In genomic region chr6:130754786-130755367, GRCh38 we compare ENCODE assay signal across 23 cellular contexts.
DNase-seq lines count a peak whose midpoint lies in the region; ATAC-seq, FAIRE-seq and TF ChIP-seq lines count a peak whose summit lies in the region.
"Had no signal": no experiment of that assay in that cellular context is flagged by ENCODE, and none has a peak within 500 bp of the region (broad histone marks: within the 10 kb centered on the region; RNA-seq: fewer than 3 reads in every experiment).

No MANE protein-coding gene starts in this region.

- TF ChIP-seq POLR2A in esophagus muscularis mucosa (IDR thresholded peaks at IDR 0.05; ENCODE audit: low read depth) (no peak), GM12892 (IDR thresholded peaks at IDR 0.05; ENCODE audit: low read depth, low read length) (no peak)

- H3K36me3 ChIP-seq in esophagus muscularis mucosa = no peaks in the 10 kb centered on the region

- FAIRE-seq in GM12892 (lab: Jason Lieb, UNC) = no peak
- FAIRE-seq: GM12878, H54, HTR-8/SVneo had no signal

- DNase-seq in DMS53 (lab: John Stamatoyannopoulos, UW) = peak; percentile 15
- no peak for DNase-seq in DMS53 treated with DMSO at 0.1 percent for 48 hours (lab: John Stamatoyannopoulos, UW; ENCODE audit: unreplicated experiment)
- peak; percentile 31 for DNase-seq in esophagus muscularis mucosa (ENCODE audit: extremely low spot score)
- no peak for DNase-seq in T-helper 2 cell treated with Interferon-gamma antibody and Interleukin-4, amounts not matched to agents 5 μg/mL and 100 μg/mL, for 36 hours (ENCODE audit: low spot score)
- DNase-seq in activated CD8-positive, alpha-beta memory T cell treated with anti-CD3 and anti-CD28 coated beads, Interleukin-2, amount 50 U/mL, for 48 hours = no peak
- DNase-seq in GM12892 (ENCODE audit: insufficient read length) = no peak
- DNase-seq: C1 segment of cervical spinal cord; CD4-positive, CD25-positive, alpha-beta regulatory T cell; CD8-positive, alpha-beta memory T cell; COR-L47; DMS 273 treated with DMSO at 0.1 percent for 48 hours; DMS79; GF-D8; HFFc6; KBM-7 had no signal

- peaks cover 3% of the 10 kb centered on the region for H3K27me3 Mint-ChIP-seq in stimulated activated memory B cell treated with anti-CD40 and anti-IgM and Interleukin-4, amounts not matched to agents 10 μg/mL and 1 μg/mL and 100 μg/mL, for 72 hours
- H3K27me3 Mint-ChIP-seq in T-helper 2 cell treated with Interferon-gamma antibody and Interleukin-4, amounts not matched to agents 5 μg/mL and 100 μg/mL, for 36 hours (ENCODE audit: low read depth) = peaks cover 3% of the 10 kb centered on the region
- H3K27me3 Mint-ChIP-seq: IgD-negative memory B cell had no signal

- no peak overlapping the region for H3K4me3 ChIP-seq in esophagus muscularis mucosa
- H3K4me3 ChIP-seq: GM12878, GM23338 had no signal

- ATAC-seq in stimulated activated memory B cell treated with anti-CD40 and anti-IgM and Interleukin-4, amounts not matched to agents 10 μg/mL and 1 μg/mL and 100 μg/mL, for 72 hours = peak; percentile 16
- ATAC-seq: GM12878, GM23338, HCT116 had no signal

- intact Hi-C loops in esophagus muscularis mucosa (cut with DNase I) = no loop called here

- peaks cover 0 to 2% (median under 1%) of the 10 kb centered on the region in 4 donors for H3K9me3 ChIP-seq in esophagus muscularis mucosa

- H3K9me3 Mint-ChIP-seq in stimulated activated memory B cell treated with anti-CD40 and anti-IgM and Interleukin-4, amounts not matched to agents 10 μg/mL and 1 μg/mL and 100 μg/mL, for 72 hours = no peaks in the 10 kb centered on the region
- no peaks in the 10 kb centered on the region for H3K9me3 Mint-ChIP-seq in T-helper 2 cell treated with Interferon-gamma antibody and Interleukin-4, amounts not matched to agents 5 μg/mL and 100 μg/mL, for 36 hours
- H3K9me3 Mint-ChIP-seq: HFFc6 had no signal

- no peak overlapping the region for H3K27ac ChIP-seq in esophagus muscularis mucosa (replicated peaks in 1 of 4)
- H3K27ac ChIP-seq: 22Rv1 had no signal

- no peaks in the 10 kb centered on the region for H3K27me3 ChIP-seq in esophagus muscularis mucosa

- TF ChIP-seq EP300 in esophagus muscularis mucosa (IDR thresholded peaks at IDR 0.05) = no peak

- peaks cover 7% of the 10 kb centered on the region for H3K4me1 Mint-ChIP-seq in stimulated activated memory B cell treated with anti-CD40 and anti-IgM and Interleukin-4, amounts not matched to agents 10 μg/mL and 1 μg/mL and 100 μg/mL, for 72 hours
- peaks cover 7% of the 10 kb centered on the region for H3K4me1 Mint-ChIP-seq in T-helper 2 cell treated with Interferon-gamma antibody and Interleukin-4, amounts not matched to agents 5 μg/mL and 100 μg/mL, for 36 hours (ENCODE audit: low read depth)
- H3K4me1 Mint-ChIP-seq: CD4-positive, CD25-positive, alpha-beta regulatory T cell; GM23338 had no signal

- no peak overlapping the region for H3K27ac Mint-ChIP-seq in stimulated activated memory B cell treated with anti-CD40 and anti-IgM and Interleukin-4, amounts not matched to agents 10 μg/mL and 1 μg/mL and 100 μg/mL, for 72 hours
- H3K27ac Mint-ChIP-seq in T-helper 2 cell treated with Interferon-gamma antibody and Interleukin-4, amounts not matched to agents 5 μg/mL and 100 μg/mL, for 36 hours = no peak overlapping the region
- H3K27ac Mint-ChIP-seq: CD8-positive, alpha-beta memory T cell; GM23338; HFFc6 had no signal

- no peaks in the 10 kb centered on the region for H3K36me3 Mint-ChIP-seq in stimulated activated memory B cell treated with anti-CD40 and anti-IgM and Interleukin-4, amounts not matched to agents 10 μg/mL and 1 μg/mL and 100 μg/mL, for 72 hours
- no peaks in the 10 kb centered on the region for H3K36me3 Mint-ChIP-seq in T-helper 2 cell treated with Interferon-gamma antibody and Interleukin-4, amounts not matched to agents 5 μg/mL and 100 μg/mL, for 36 hours (ENCODE audit: low read depth)
- H3K36me3 Mint-ChIP-seq: CD4-positive, CD25-positive, alpha-beta regulatory T cell; IgD-negative memory B cell had no signal

- H3K4me3 Mint-ChIP-seq in stimulated activated memory B cell treated with anti-CD40 and anti-IgM and Interleukin-4, amounts not matched to agents 10 μg/mL and 1 μg/mL and 100 μg/mL, for 72 hours = no peak overlapping the region
- H3K4me3 Mint-ChIP-seq in T-helper 2 cell treated with Interferon-gamma antibody and Interleukin-4, amounts not matched to agents 5 μg/mL and 100 μg/mL, for 36 hours = no peak overlapping the region
- H3K4me3 Mint-ChIP-seq: CD4-positive, CD25-positive, alpha-beta regulatory T cell; CD8-positive, alpha-beta memory T cell; GM23338; HFFc6 had no signal

- WGBS in esophagus muscularis mucosa = 59% methylated on average over 3 of the region's 3 CpGs

- TF ChIP-seq CTCF in esophagus muscularis mucosa (IDR thresholded peaks at IDR 0.05) = no peak

- no peaks in the 10 kb centered on the region for H3K4me1 ChIP-seq in esophagus muscularis mucosa

Comparison
In these comparisons a context has a peak if more than half of its experiments do, and no peak if none do; other contexts are left out.
1. DNase-seq: peak in DMS53 (single experiment) and esophagus muscularis mucosa (single experiment); none in DMS53 treated with DMSO at 0.1 percent for 48 hours (single experiment), T-helper 2 cell treated with Interferon-gamma antibody and Interleukin-4, amounts not matched to agents 5 μg/mL and 100 μg/mL, for 36 hours (single experiment), activated CD8-positive, alpha-beta memory T cell treated with anti-CD3 and anti-CD28 coated beads, Interleukin-2, amount 50 U/mL, for 48 hours (single experiment) and GM12892 (single experiment).